In the genomic region with DNA sequence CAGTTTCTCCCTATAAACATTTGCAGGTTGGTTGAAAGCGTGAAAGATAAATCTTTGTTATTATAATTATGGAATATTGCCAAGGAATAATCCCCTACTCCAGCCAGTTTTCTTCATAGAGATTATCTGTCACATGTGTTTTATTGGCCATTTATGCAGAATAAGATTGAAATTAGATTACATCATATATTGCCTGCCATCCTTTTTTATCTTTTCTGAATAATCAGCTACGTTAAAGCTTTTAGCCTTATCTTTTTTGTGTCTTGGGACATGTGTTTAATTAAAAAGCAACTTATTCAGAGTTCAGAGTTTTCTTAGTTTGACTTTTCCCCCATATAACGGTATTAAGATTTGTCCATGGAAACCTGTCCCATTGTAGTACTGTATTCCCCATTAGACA, we compare ENCODE assay signal across 25 cellular contexts.
"Had no signal": no experiment of that assay in that cellular context is flagged by ENCODE, and none has a peak within 500 bp of the region (broad histone marks: within the 10 kb centered on the region; RNA-seq: fewer than 3 reads in every experiment).

No MANE protein-coding gene starts in this region.

- H3K4me3 ChIP-seq: MG63, PC-9, SJCRH30 had no signal

- DNase-seq: Kasumi-1, MG63, NCI-H1048, NCI-H1092 treated with DMSO at 0.1 percent for 48 hours, NCI-H1417, NCI-H1436, NCI-H146, NCI-H1694, NCI-H187, NCI-H2029 treated with DMSO at 0.1 percent for 48 hours, NCI-H2081 treated with DMSO at 0.1 percent for 48 hours, NCI-H2107, NCI-H2171, NCI-H226, NCI-H446 treated with DMSO at 0.1 percent for 48 hours, NCI-H510A, NCI-H526 treated with DMSO at 0.1 percent for 48 hours, NCI-H774, PC-9, SHP77, SIG-M5, SJCRH30, SW 1271, T-helper 1 cell had no signal

- H3K27ac ChIP-seq: PC-9, RWPE1, SJCRH30 had no signal

- H2AFZ ChIP-seq: PC-9 had no signal

- H3K9me3 ChIP-seq: SJCRH30 had no signal

- H3K27me3 ChIP-seq: MG63, SJCRH30 had no signal

- H3K4me2 ChIP-seq: PC-9 had no signal
